23 cellular contexts compared by ENCODE assay signal in the genomic region with DNA sequence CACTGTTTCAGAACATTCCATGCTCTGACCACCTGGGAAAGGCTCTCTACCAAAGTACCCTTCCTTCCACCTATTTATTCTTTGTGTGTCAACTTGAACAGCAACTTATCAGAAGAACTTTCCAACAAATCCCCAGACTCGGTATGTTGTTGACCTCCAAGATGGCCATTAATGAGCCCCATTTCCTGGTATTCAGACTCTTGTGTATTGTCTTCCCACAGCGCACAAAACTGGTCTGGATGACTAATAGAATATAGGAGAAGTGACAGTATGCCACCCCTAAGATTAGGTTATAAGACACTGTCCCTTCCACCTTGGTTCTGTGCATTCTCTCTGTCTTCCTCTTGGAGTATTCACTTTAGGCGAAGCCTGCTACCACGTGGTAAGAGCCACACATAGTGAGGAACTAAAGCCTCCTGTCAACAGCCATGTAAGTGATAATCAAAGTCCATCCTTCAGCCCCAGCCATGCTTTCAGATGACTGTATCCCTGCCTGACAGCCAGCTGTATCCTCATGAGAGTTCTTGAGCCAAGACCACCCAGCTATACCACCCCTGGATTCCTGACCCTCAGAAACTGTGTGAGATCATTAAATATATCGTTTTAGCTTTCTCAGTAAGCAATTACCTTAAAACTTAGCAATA.
"Had no signal": no experiment of that assay in that cellular context is flagged by ENCODE, and none has a peak within 500 bp of the region (broad histone marks: within the 10 kb centered on the region; RNA-seq: fewer than 3 reads in every experiment).

No MANE protein-coding gene starts in this region.

- H3K4me3 ChIP-seq: SJCRH30 had no signal

- H3K27me3 ChIP-seq: SJCRH30 had no signal

- H3K4me1 ChIP-seq: SJCRH30 had no signal

- H3K27ac ChIP-seq: RWPE1, SJCRH30 had no signal

- DNase-seq: KBM-7; MV-4-11; NCI-H1092; NCI-H1105 treated with DMSO at 0.1 percent for 48 hours; NCI-H1417 treated with DMSO at 0.1 percent for 48 hours; NCI-H146; NCI-H1694 treated with DMSO at 0.1 percent for 48 hours; NCI-H1930; NCI-H2081 treated with DMSO at 0.1 percent for 48 hours; NCI-H2171; NCI-H226; NCI-H446; NCI-H510A; NCI-H524 treated with DMSO at 0.1 percent for 48 hours; NCI-H69; NCI-H774; NK-92 treated with Interleukin-12 subunit alpha and Interleukin-12 subunit beta, amount 100 ng/mL, for 24 hours; PC-3; SHP77 treated with DMSO at 0.1 percent for 48 hours; SJCRH30 had no signal

- H3K36me3 ChIP-seq: SJCRH30 had no signal

- H3K9me3 ChIP-seq: SJCRH30 had no signal

- ATAC-seq: Panc1, PC-3, SK-N-SH treated with all-trans-retinoic acid at 6 μM for 48 hours had no signal
